ENCODE assay signal across 9 cellular contexts in the genomic region with DNA sequence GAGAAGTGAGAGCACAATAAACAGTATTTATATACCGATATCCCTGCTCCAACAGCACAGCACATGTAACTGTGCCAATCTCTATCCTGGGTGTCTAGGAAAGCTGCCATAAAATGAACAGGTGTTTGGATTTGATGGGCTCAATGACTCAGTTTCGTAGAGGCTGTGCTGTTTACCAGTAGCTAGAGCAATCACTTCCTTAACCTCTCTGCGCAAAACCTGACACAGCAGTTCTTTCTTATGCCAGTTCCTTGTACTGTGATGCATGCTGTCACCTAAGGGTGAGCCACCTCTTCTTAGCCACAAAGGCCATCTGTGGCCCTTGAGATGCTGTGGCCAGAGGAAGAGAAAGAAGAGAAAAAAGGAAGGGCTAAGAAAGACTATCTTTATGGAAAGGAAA. TPM values are rescaled to one million over a fixed set of nuclear protein-coding genes. Genes with fewer than 3 reads are reported as not detected.
DNase-seq lines count a peak whose midpoint lies in the region; ATAC-seq and FAIRE-seq lines count a peak whose summit lies in the region.
"Had no signal": no experiment of that assay in that cellular context is flagged by ENCODE, and none has a peak within 500 bp of the region (broad histone marks: within the 10 kb centered on the region; RNA-seq: fewer than 3 reads in every experiment).

No MANE protein-coding gene starts in this region.

- H3K4me3 Mint-ChIP-seq in activated CD4-positive, alpha-beta T cell treated with anti-CD3 and anti-CD28 coated beads, Interleukin-2, amount 10 ng/mL, durations not matched to agents 24 days and 14 days: no peak overlapping the region
- H3K4me3 Mint-ChIP-seq: stimulated activated naive CD8-positive, alpha-beta T cell treated with anti-CD3 and anti-CD28 coated beads, Interleukin-15, Interleukin-2, amounts not matched to agents 100 ng/mL and 50 ng/mL, for 24 hours had no signal

- no peaks in the 10 kb centered on the region for H3K9me3 ChIP-seq in MG63

- peak overlapping the region; percentile 74 for H3K27ac Mint-ChIP-seq in activated CD4-positive, alpha-beta T cell treated with anti-CD3 and anti-CD28 coated beads, Interleukin-2, amount 10 ng/mL, durations not matched to agents 24 days and 14 days
- H3K27ac Mint-ChIP-seq: stimulated activated naive CD8-positive, alpha-beta T cell treated with anti-CD3 and anti-CD28 coated beads, Interleukin-15, Interleukin-2, amounts not matched to agents 100 ng/mL and 50 ng/mL, for 24 hours had no signal

- ATAC-seq in HG03039 (IDR thresholded peaks at IDR 0.05; ENCODE audit: unreplicated experiment) (peak; percentile 50), sciatic nerve (peak; percentile 49)

- no peak for DNase-seq in activated CD4-positive, alpha-beta T cell treated with anti-CD3 and anti-CD28 coated beads, Interleukin-2, amount 10 ng/mL, durations not matched to agents 24 days and 14 days
- DNase-seq in activated CD4-positive, alpha-beta T cell treated with anti-CD3 and anti-CD28 coated beads for 4 hours: no peak
- DNase-seq in RKO (ENCODE audit: low spot score) (peak; percentile 25), sciatic nerve (ENCODE audit: low spot score) (no peak), MG63 (no peak), SKM-1 (lab: John Stamatoyannopoulos, UW; ENCODE audit: unreplicated experiment) (no peak), urothelium cell line (ENCODE audit: low spot score) (no peak)

- peaks cover 19% of the 10 kb centered on the region for H3K36me3 ChIP-seq in MG63

- peaks cover 52% of the 10 kb centered on the region for H3K36me3 Mint-ChIP-seq in activated CD4-positive, alpha-beta T cell treated with anti-CD3 and anti-CD28 coated beads, Interleukin-2, amount 10 ng/mL, durations not matched to agents 24 days and 14 days (ENCODE audit: low read depth)

- peaks cover 10% of the 10 kb centered on the region for H3K4me1 Mint-ChIP-seq in activated CD4-positive, alpha-beta T cell treated with anti-CD3 and anti-CD28 coated beads, Interleukin-2, amount 10 ng/mL, durations not matched to agents 24 days and 14 days

- H3K4me3 ChIP-seq in MG63: no peak overlapping the region

- intact Hi-C loops in activated CD4-positive, alpha-beta T cell treated with anti-CD3 and anti-CD28 coated beads, Interleukin-2, amount 10 ng/mL, durations not matched to agents 24 days and 14 days (cut with micrococcal nuclease): no loop called here
- intact Hi-C loops in sciatic nerve (cut with DNase I): no loop called here

- no peak for FAIRE-seq in urothelium cell line (lab: Jason Lieb, UNC)

- H3K27me3 Mint-ChIP-seq in activated CD4-positive, alpha-beta T cell treated with anti-CD3 and anti-CD28 coated beads, Interleukin-2, amount 10 ng/mL, durations not matched to agents 24 days and 14 days: no peaks in the 10 kb centered on the region
- H3K27me3 Mint-ChIP-seq: stimulated activated naive CD8-positive, alpha-beta T cell treated with anti-CD3 and anti-CD28 coated beads, Interleukin-15, Interleukin-2, amounts not matched to agents 100 ng/mL and 50 ng/mL, for 24 hours had no signal

- H3K9me3 Mint-ChIP-seq in activated CD4-positive, alpha-beta T cell treated with anti-CD3 and anti-CD28 coated beads, Interleukin-2, amount 10 ng/mL, durations not matched to agents 24 days and 14 days: peaks cover 4% of the 10 kb centered on the region
- H3K9me3 Mint-ChIP-seq: stimulated activated naive CD8-positive, alpha-beta T cell treated with anti-CD3 and anti-CD28 coated beads, Interleukin-15, Interleukin-2, amounts not matched to agents 100 ng/mL and 50 ng/mL, for 24 hours had no signal

- no peaks in the 10 kb centered on the region for H3K27me3 ChIP-seq in MG63

RNA-seq across cellular contexts. Expression of gene SHPRH, which starts 59.3 kb away (rescaled TPM):
- total RNA-seq in activated CD4-positive, alpha-beta T cell treated with anti-CD3 and anti-CD28 coated beads, Interleukin-2, amount 10 ng/mL, durations not matched to agents 24 days and 14 days: 20.7 and 20.9 TPM in 2 replicates
- 37.8 TPM for total RNA-seq in sciatic nerve
- 3.7 and 4.9 TPM in 2 replicates for total RNA-seq in MG63 (2014; rRNA removed; shearing (Covaris generic); ENCODE audit: low replicate concordance)
